In the genomic region with DNA sequence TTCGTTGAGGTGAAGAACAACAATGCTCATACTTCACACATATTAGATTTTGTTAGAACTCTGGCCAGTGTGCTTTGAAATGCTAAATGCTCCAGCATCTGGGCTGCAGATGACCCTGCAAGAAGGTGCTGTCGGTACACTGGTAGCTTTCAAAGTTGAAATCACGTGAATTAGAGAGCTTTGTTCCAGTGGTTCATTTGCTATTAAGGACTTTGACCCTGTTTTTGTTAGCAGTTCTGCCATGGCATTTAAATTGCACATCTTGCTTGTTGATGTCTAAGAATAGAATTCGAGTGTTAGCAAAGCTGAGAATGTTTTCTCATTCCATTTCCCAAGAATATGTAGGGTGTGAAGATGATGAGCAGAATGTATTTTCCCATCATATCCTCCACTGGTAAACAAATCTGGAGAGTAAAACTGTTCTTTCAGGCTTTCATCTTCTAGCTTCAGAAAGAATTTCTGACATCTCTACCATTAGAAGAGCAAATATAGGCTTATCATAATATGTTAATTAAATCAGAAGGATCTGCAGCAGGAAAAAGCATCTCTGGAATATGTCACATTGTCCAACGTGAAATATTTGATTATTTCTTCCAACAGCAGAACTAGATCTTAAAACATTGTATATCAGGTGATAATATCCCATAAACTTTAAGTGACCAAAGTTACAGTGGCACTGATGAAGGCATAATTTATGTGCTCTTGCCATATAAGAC, we compare ENCODE assay signal across 2 cellular contexts.
TF ChIP-seq lines count a peak whose summit lies in the region.

No MANE protein-coding gene starts in this region.

TF ChIP-seq in liver, 16 proteins besides CTCF, POLR2A, EP300 and RAD21 (continued from another document):
- peak; percentile 46 for TF ChIP-seq YY1 (IDR thresholded peaks at IDR 0.05)
- TF ChIP-seq SP1 (IDR thresholded peaks at IDR 0.05), result peak; percentile 37
- peak; percentile 42 for TF ChIP-seq HNF4G (IDR thresholded peaks at IDR 0.05)

TF ChIP-seq in HepG2, 621 proteins besides CTCF, POLR2A, EP300 and RAD21 (continued from another document):
- TF ChIP-seq, protein P1, sequence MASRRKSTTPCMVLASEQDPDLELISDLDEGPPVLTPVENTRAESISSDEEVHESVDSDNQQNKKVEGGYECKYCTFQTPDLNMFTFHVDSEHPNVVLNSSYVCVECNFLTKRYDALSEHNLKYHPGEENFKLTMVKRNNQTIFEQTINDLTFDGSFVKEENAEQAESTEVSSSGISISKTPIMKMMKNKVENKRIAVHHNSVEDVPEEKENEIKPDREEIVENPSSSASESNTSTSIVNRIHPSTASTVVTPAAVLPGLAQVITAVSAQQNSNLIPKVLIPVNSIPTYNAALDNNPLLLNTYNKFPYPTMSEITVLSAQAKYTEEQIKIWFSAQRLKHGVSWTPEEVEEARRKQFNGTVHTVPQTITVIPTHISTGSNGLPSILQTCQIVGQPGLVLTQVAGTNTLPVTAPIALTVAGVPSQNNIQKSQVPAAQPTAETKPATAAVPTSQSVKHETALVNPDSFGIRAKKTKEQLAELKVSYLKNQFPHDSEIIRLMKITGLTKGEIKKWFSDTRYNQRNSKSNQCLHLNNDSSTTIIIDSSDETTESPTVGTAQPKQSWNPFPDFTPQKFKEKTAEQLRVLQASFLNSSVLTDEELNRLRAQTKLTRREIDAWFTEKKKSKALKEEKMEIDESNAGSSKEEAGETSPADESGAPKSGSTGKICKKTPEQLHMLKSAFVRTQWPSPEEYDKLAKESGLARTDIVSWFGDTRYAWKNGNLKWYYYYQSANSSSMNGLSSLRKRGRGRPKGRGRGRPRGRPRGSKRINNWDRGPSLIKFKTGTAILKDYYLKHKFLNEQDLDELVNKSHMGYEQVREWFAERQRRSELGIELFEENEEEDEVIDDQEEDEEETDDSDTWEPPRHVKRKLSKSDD (CRISPR knock-in tag; IDR thresholded peaks at IDR 0.05; ENCODE audit: low read depth), result no peak
- TF ChIP-seq NAIF1 (CRISPR knock-in tag; IDR thresholded peaks at IDR 0.05; ENCODE audit: borderline replicate concordance) (no peak), DPF2 (CRISPR knock-in tag; IDR thresholded peaks at IDR 0.05; ENCODE audit: borderline replicate concordance, low read depth) (no peak), RAD51 (IDR thresholded peaks at IDR 0.05; ENCODE audit: borderline replicate concordance) (no peak), DNMT3B (CRISPR knock-in tag; conservative IDR thresholded peaks at IDR 0.05) (no peak)
